Comparison of ENCODE assay signal across 10 cellular contexts in genomic region chr1:208089971-208090755, GRCh38.
DNase-seq lines count a peak whose midpoint lies in the region; ATAC-seq and TF ChIP-seq lines count a peak whose summit lies in the region.
"Had no signal": no experiment of that assay in that cellular context is flagged by ENCODE, and none has a peak within 500 bp of the region (broad histone marks: within the 10 kb centered on the region; RNA-seq: fewer than 3 reads in every experiment).

No MANE protein-coding gene starts in this region.

- intact Hi-C loops in activated CD4-positive, alpha-beta T cell treated with anti-CD3 and anti-CD28 coated beads, Interleukin-2, amount 10 ng/mL, durations not matched to agents 24 days and 14 days (cut with micrococcal nuclease) = no loop called here
- intact Hi-C loops in upper lobe of right lung (cut with DNase I) = no loop called here

- TF ChIP-seq CTCF in upper lobe of right lung (IDR thresholded peaks at IDR 0.05) = no peak

- no peaks in the 10 kb centered on the region for H3K27me3 ChIP-seq in upper lobe of right lung

- H3K27ac ChIP-seq in upper lobe of right lung = peak overlapping the region; percentile 9

- DNase-seq in activated CD4-positive, alpha-beta T cell treated with anti-CD3 and anti-CD28 coated beads, Interleukin-2, amount 10 ng/mL, durations not matched to agents 24 days and 14 days = no peak
- no peak for DNase-seq in activated CD4-positive, alpha-beta T cell treated with anti-CD3 and anti-CD28 coated beads, Interleukin-2, amount 50 U/mL, for 4 hours
- DNase-seq in cerebellum (ENCODE audit: low spot score) (peak; percentile 71), left kidney (ENCODE audit: low read depth, low spot score) (peak; percentile 76), upper lobe of right lung (no peak), NCI-H187 treated with DMSO at 0.1 percent for 48 hours (lab: John Stamatoyannopoulos, UW) (no peak), T-helper 1 cell (no peak)
- DNase-seq: activated CD4-positive, alpha-beta T cell treated with anti-CD3 and anti-CD28 coated beads for 1 hour; activated gamma-delta T cell treated with Interleukin-2 at 50 U/mL for 16 hours had no signal

- no peaks in the 10 kb centered on the region for H3K36me3 Mint-ChIP-seq in activated CD4-positive, alpha-beta T cell treated with anti-CD3 and anti-CD28 coated beads, Interleukin-2, amount 10 ng/mL, durations not matched to agents 24 days and 14 days (ENCODE audit: low read depth)

- H3K4me3 Mint-ChIP-seq in activated CD4-positive, alpha-beta T cell treated with anti-CD3 and anti-CD28 coated beads, Interleukin-2, amount 10 ng/mL, durations not matched to agents 24 days and 14 days = no peak overlapping the region

- no peaks in the 10 kb centered on the region for H3K9me3 ChIP-seq in upper lobe of right lung

- ATAC-seq in upper lobe of right lung (no peak), HG03457 (IDR thresholded peaks at IDR 0.05; ENCODE audit: unreplicated experiment) (no peak)

- peaks cover 17% of the 10 kb centered on the region for H3K4me1 Mint-ChIP-seq in activated CD4-positive, alpha-beta T cell treated with anti-CD3 and anti-CD28 coated beads, Interleukin-2, amount 10 ng/mL, durations not matched to agents 24 days and 14 days

- H3K4me1 ChIP-seq in upper lobe of right lung = peaks cover 4% of the 10 kb centered on the region

- H3K4me3 ChIP-seq in upper lobe of right lung = no peak overlapping the region

- H3K27ac Mint-ChIP-seq in activated CD4-positive, alpha-beta T cell treated with anti-CD3 and anti-CD28 coated beads, Interleukin-2, amount 10 ng/mL, durations not matched to agents 24 days and 14 days = peak overlapping the region; percentile 46

- H3K27me3 Mint-ChIP-seq in activated CD4-positive, alpha-beta T cell treated with anti-CD3 and anti-CD28 coated beads, Interleukin-2, amount 10 ng/mL, durations not matched to agents 24 days and 14 days = peaks cover 2% of the 10 kb centered on the region

- H3K36me3 ChIP-seq in upper lobe of right lung = peaks cover 69% of the 10 kb centered on the region

- H3K9me3 Mint-ChIP-seq in activated CD4-positive, alpha-beta T cell treated with anti-CD3 and anti-CD28 coated beads, Interleukin-2, amount 10 ng/mL, durations not matched to agents 24 days and 14 days = no peaks in the 10 kb centered on the region

Comparison
In these comparisons a context has a peak if more than half of its experiments do, and no peak if none do; other contexts are left out.
1. DNase-seq: peak in cerebellum (single experiment) and left kidney (single experiment); none in activated CD4-positive, alpha-beta T cell treated with anti-CD3 and anti-CD28 coated beads, Interleukin-2, amount 10 ng/mL, durations not matched to agents 24 days and 14 days (single experiment), activated CD4-positive, alpha-beta T cell treated with anti-CD3 and anti-CD28 coated beads, Interleukin-2, amount 50 U/mL, for 4 hours (0 of 2), upper lobe of right lung (single experiment), NCI-H187 treated with DMSO at 0.1 percent for 48 hours (single experiment) and T-helper 1 cell (0 of 5).